In the genomic region with DNA sequence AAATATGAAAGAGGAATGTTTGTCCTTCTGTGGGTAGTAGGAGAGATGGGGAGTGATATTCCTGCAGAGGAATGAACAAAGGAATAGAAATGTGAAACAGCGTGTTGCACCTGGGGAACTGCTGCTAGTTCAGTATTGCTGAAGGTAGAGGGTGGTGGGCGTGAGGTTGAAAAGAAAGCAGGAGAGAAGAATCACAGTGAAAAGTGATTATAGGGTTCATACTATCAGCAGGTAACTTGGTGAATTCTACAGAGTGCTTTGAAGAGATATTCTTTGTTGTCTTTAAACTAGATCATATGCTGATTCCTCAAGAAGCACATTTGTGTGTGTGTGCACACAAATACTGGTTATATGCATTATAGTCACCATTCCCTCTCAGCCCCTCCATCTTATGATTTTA, we compare ENCODE assay signal across 29 cellular contexts.
"Had no signal": no experiment of that assay in that cellular context is flagged by ENCODE, and none has a peak within 500 bp of the region (broad histone marks: within the 10 kb centered on the region; RNA-seq: fewer than 3 reads in every experiment).

No MANE protein-coding gene starts in this region.

- H3K4me3 ChIP-seq: stomach, suprapubic skin, testis, thoracic aorta, thyroid gland, tibial artery, tibial nerve, transverse colon, upper lobe of left lung, upper lobe of right lung, uterus, vagina had no signal

- H3K27ac ChIP-seq: stomach, suprapubic skin, testis, thoracic aorta, thyroid gland, tibial artery, tibial nerve, transverse colon, upper lobe of left lung, upper lobe of right lung, uterus, vagina had no signal

- DNase-seq: stimulated activated CD4-positive, alpha-beta T cell treated with anti-CD3 and anti-CD28 coated beads, Interleukin-2, amount 100 ng/mL, for 48 hours; stimulated activated CD4-positive, alpha-beta T cell treated with anti-CD3 and anti-CD28 coated beads, Interleukin-4, amount 100 ng/mL, for 1 hour; stimulated activated CD4-positive, alpha-beta T cell treated with anti-CD3 and anti-CD28 coated beads, Interleukin-4, amount 100 ng/mL, for 24 hours; stimulated activated CD4-positive, alpha-beta T cell treated with anti-CD3 and anti-CD28 coated beads, Interleukin-4, amount 100 ng/mL, for 4 hours; stimulated activated CD8-positive, alpha-beta memory T cell treated with anti-CD3 and anti-CD28 coated beads, Interleukin-4, amount 100 ng/mL, for 48 hours; stimulated activated naive B cell treated with anti-CD40 and anti-IgM and Interleukin-4, amounts not matched to agents 10 μg/mL and 1 μg/mL and 100 μg/mL, for 72 hours; stimulated activated naive CD4-positive, alpha-beta T cell; stimulated activated naive CD4-positive, alpha-beta T cell treated with Interleukin-2 at 50 U/mL for 16 hours; stimulated activated naive CD8-positive, alpha-beta T cell treated with anti-CD3 and anti-CD28 coated beads, Interleukin-15, amount 100 ng/mL, for 72 hours; stimulated activated naive CD8-positive, alpha-beta T cell treated with anti-CD3 and anti-CD28 coated beads, Interleukin-15, Interleukin-2, amounts not matched to agents 100 U/mL and 50 U/mL, for 24 hours; stomach; substantia nigra; testis; thyroid gland; tibial artery; transverse colon; trophoblast cell; upper lobe of left lung; upper lobe of right lung; uterus had no signal

- H3K4me3 Mint-ChIP-seq: stimulated activated effector memory CD8-positive, alpha-beta T cell treated with anti-CD3 and anti-CD28 coated beads, Interleukin-12 subunit alpha, Interleukin-12 subunit beta, amount 100 ng/mL, for 72 hours; stimulated activated memory B cell treated with anti-CD40 and anti-IgM and Interleukin-4, amounts not matched to agents 10 μg/mL and 1 μg/mL and 100 μg/mL, for 72 hours; stimulated activated naive B cell treated with anti-CD40 and anti-IgM and Interleukin-4, amounts not matched to agents 10 μg/mL and 1 μg/mL and 100 μg/mL, for 72 hours; stimulated activated naive CD8-positive, alpha-beta T cell treated with anti-CD3 and anti-CD28 coated beads, Interleukin-15, amount 100 ng/mL, for 72 hours; stimulated activated naive CD8-positive, alpha-beta T cell treated with anti-CD3 and anti-CD28 coated beads, Interleukin-15, Interleukin-2, amounts not matched to agents 100 ng/mL and 50 ng/mL, for 24 hours; type B pancreatic cell had no signal

- H3K4me1 Mint-ChIP-seq: stimulated activated effector memory CD8-positive, alpha-beta T cell treated with anti-CD3 and anti-CD28 coated beads, Interleukin-12 subunit alpha, Interleukin-12 subunit beta, amount 100 ng/mL, for 72 hours; stimulated activated memory B cell treated with anti-CD40 and anti-IgM and Interleukin-4, amounts not matched to agents 10 μg/mL and 1 μg/mL and 100 μg/mL, for 72 hours; stimulated activated naive CD8-positive, alpha-beta T cell treated with anti-CD3 and anti-CD28 coated beads, Interleukin-15, amount 100 ng/mL, for 72 hours had no signal

- H3K27me3 Mint-ChIP-seq: stimulated activated naive B cell treated with anti-CD40 and anti-IgM and Interleukin-4, amounts not matched to agents 10 μg/mL and 1 μg/mL and 100 μg/mL, for 72 hours; type B pancreatic cell had no signal

- H3K36me3 ChIP-seq: stomach, suprapubic skin, thoracic aorta, thyroid gland, tibial artery, tibial nerve, transverse colon, upper lobe of left lung, upper lobe of right lung, uterus, vagina had no signal

- H3K27ac Mint-ChIP-seq: stimulated activated effector memory CD8-positive, alpha-beta T cell treated with anti-CD3 and anti-CD28 coated beads, Interleukin-12 subunit alpha, Interleukin-12 subunit beta, amount 100 ng/mL, for 72 hours; stimulated activated memory B cell treated with anti-CD40 and anti-IgM and Interleukin-4, amounts not matched to agents 10 μg/mL and 1 μg/mL and 100 μg/mL, for 72 hours; stimulated activated naive B cell treated with anti-CD40 and anti-IgM and Interleukin-4, amounts not matched to agents 10 μg/mL and 1 μg/mL and 100 μg/mL, for 72 hours; stimulated activated naive CD8-positive, alpha-beta T cell treated with anti-CD3 and anti-CD28 coated beads, Interleukin-15, amount 100 ng/mL, for 72 hours; stimulated activated naive CD8-positive, alpha-beta T cell treated with anti-CD3 and anti-CD28 coated beads, Interleukin-15, Interleukin-2, amounts not matched to agents 100 ng/mL and 50 ng/mL, for 24 hours; type B pancreatic cell had no signal

- H3K9me3 ChIP-seq: stomach, suprapubic skin, testis, thoracic aorta, thyroid gland, tibial artery, tibial nerve, transverse colon, upper lobe of left lung, upper lobe of right lung, uterus, vagina had no signal

- H3K4me1 ChIP-seq: stomach, suprapubic skin, testis, thyroid gland, tibial artery, tibial nerve, transverse colon, upper lobe of left lung, upper lobe of right lung, uterus, vagina had no signal

- H3K27me3 ChIP-seq: stomach, suprapubic skin, testis, thyroid gland, tibial artery, tibial nerve, transverse colon, upper lobe of left lung, upper lobe of right lung, uterus, vagina had no signal

- FAIRE-seq: urothelium cell line had no signal

- ATAC-seq: stimulated activated effector memory CD8-positive, alpha-beta T cell treated with anti-CD3 and anti-CD28 coated beads, Interleukin-12 subunit alpha, Interleukin-12 subunit beta, amount 100 ng/mL, for 72 hours; stimulated activated memory B cell treated with anti-CD40 and anti-IgM and Interleukin-4, amounts not matched to agents 10 μg/mL and 1 μg/mL and 100 μg/mL, for 72 hours; stimulated activated naive B cell treated with anti-CD40 and anti-IgM and Interleukin-4, amounts not matched to agents 10 μg/mL and 1 μg/mL and 100 μg/mL, for 72 hours; stimulated activated naive CD8-positive, alpha-beta T cell treated with anti-CD3 and anti-CD28 coated beads, Interleukin-15, amount 100 ng/mL, for 72 hours; stimulated activated naive CD8-positive, alpha-beta T cell treated with anti-CD3 and anti-CD28 coated beads, Interleukin-15, Interleukin-2, amounts not matched to agents 100 U/mL and 50 U/mL, for 24 hours; upper lobe of right lung had no signal

- H3K36me3 Mint-ChIP-seq: stimulated activated effector memory CD8-positive, alpha-beta T cell treated with anti-CD3 and anti-CD28 coated beads, Interleukin-12 subunit alpha, Interleukin-12 subunit beta, amount 100 ng/mL, for 72 hours; stimulated activated memory B cell treated with anti-CD40 and anti-IgM and Interleukin-4, amounts not matched to agents 10 μg/mL and 1 μg/mL and 100 μg/mL, for 72 hours; stimulated activated naive B cell treated with anti-CD40 and anti-IgM and Interleukin-4, amounts not matched to agents 10 μg/mL and 1 μg/mL and 100 μg/mL, for 72 hours had no signal

- H3K9me3 Mint-ChIP-seq: stimulated activated effector memory CD8-positive, alpha-beta T cell treated with anti-CD3 and anti-CD28 coated beads, Interleukin-12 subunit alpha, Interleukin-12 subunit beta, amount 100 ng/mL, for 72 hours; stimulated activated memory B cell treated with anti-CD40 and anti-IgM and Interleukin-4, amounts not matched to agents 10 μg/mL and 1 μg/mL and 100 μg/mL, for 72 hours; stimulated activated naive B cell treated with anti-CD40 and anti-IgM and Interleukin-4, amounts not matched to agents 10 μg/mL and 1 μg/mL and 100 μg/mL, for 72 hours; stimulated activated naive CD8-positive, alpha-beta T cell treated with anti-CD3 and anti-CD28 coated beads, Interleukin-15, amount 100 ng/mL, for 72 hours; stimulated activated naive CD8-positive, alpha-beta T cell treated with anti-CD3 and anti-CD28 coated beads, Interleukin-15, Interleukin-2, amounts not matched to agents 100 ng/mL and 50 ng/mL, for 24 hours; type B pancreatic cell had no signal
